ENCODE assay signal across 37 cellular contexts in the genomic region with DNA sequence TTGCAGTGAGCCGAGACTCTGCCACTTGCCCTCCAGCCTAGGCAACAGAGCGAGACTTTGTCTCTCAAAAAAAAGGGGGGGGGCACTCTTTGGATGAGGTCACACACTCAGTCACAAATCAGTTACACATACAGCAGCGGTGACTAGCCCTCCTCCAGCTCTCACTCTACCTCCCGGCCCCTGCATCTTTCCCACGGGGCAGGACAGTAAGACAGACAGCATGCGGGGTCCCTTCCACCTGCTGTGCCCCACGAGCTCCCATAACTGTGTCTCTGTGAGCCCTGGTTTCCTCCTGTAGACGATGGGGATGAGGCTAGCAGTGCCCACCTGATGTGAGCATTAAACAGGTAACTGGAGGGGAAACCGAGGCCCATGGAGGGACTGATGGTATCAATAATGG. TPM values are rescaled to one million over a fixed set of nuclear protein-coding genes. Genes with fewer than 3 reads are reported as not detected.
"Had no signal": no experiment of that assay in that cellular context is flagged by ENCODE, and none has a peak within 500 bp of the region (broad histone marks: within the 10 kb centered on the region; RNA-seq: fewer than 3 reads in every experiment).

No MANE protein-coding gene starts in this region.

- H3K27me3 ChIP-seq: ascending aorta, breast epithelium, cardiac muscle cell, colonic mucosa, gastroesophageal sphincter had no signal

- H3K27me3 Mint-ChIP-seq: activated CD4-positive, alpha-beta memory T cell treated with anti-CD3 and anti-CD28 coated beads, Interleukin-2, amount 10 ng/mL, durations not matched to agents 7 days and 5 days; activated CD4-positive, alpha-beta T cell treated with anti-CD3 and anti-CD28 coated beads, Interleukin-2, amount 10 ng/mL, durations not matched to agents 7 days and 5 days; activated naive CD8-positive, alpha-beta T cell treated with anti-CD3 and anti-CD28 coated beads, Interleukin-2, amount 10 ng/mL, durations not matched to agents 7 days and 5 days; activated T-cell treated with anti-CD3 and anti-CD28 coated beads, Interleukin-2, amount 50 U/mL, for 24 hours; T-helper 17 cell had no signal

- H3K9me3 Mint-ChIP-seq: activated CD4-positive, alpha-beta memory T cell treated with anti-CD3 and anti-CD28 coated beads, Interleukin-2, amount 10 ng/mL, durations not matched to agents 7 days and 5 days; activated CD4-positive, alpha-beta T cell treated with anti-CD3 and anti-CD28 coated beads, Interleukin-2, amount 10 ng/mL, durations not matched to agents 7 days and 5 days; activated naive CD4-positive, alpha-beta T cell treated with anti-CD3 and anti-CD28 coated beads, Interleukin-2, amount 10 ng/mL, durations not matched to agents 7 days and 5 days; activated naive CD4-positive, alpha-beta T cell treated with anti-CD3 and anti-CD28 coated beads, Interleukin-2, amount 50 U/mL, for 72 hours; activated naive CD8-positive, alpha-beta T cell treated with anti-CD3 and anti-CD28 coated beads, Interleukin-2, amount 10 ng/mL, durations not matched to agents 7 days and 5 days; activated T-cell treated with anti-CD3 and anti-CD28 coated beads, Interleukin-2, amount 50 U/mL, for 24 hours; activated T-cell treated with anti-CD3 and anti-CD28 coated beads, Interleukin-2, amount 50 U/mL, for 72 hours; dendritic cell treated with granulocyte-macrophage colony-stimulating factor and Interleukin-4, amounts not matched to agents 40 ng/mL and 50 ng/mL, for 4 days; T-helper 2 cell treated with Interferon-gamma antibody and Interleukin-4, amounts not matched to agents 5 μg/mL and 100 μg/mL, for 36 hours had no signal

- H3K4me3 ChIP-seq: ascending aorta, breast epithelium, cardiac muscle cell, colonic mucosa, esophagus squamous epithelium, gastroesophageal sphincter had no signal

- DNase-seq: activated CD4-positive, alpha-beta memory T cell treated with anti-CD3 and anti-CD28 coated beads, Interleukin-2, amount 10 ng/mL, durations not matched to agents 7 days and 5 days; activated CD4-positive, alpha-beta T cell treated with anti-CD3 and anti-CD28 coated beads for 1 hour; activated CD4-positive, alpha-beta T cell treated with anti-CD3 and anti-CD28 coated beads for 4 hours; activated CD4-positive, alpha-beta T cell treated with anti-CD3 and anti-CD28 coated beads, Interleukin-2, amount 10 ng/mL, durations not matched to agents 7 days and 5 days; activated CD4-positive, alpha-beta T cell treated with anti-CD3 and anti-CD28 coated beads, Interleukin-2, amount 50 U/mL, for 4 hours; activated CD4-positive, CD25-positive, alpha-beta regulatory T cell; activated CD8-positive, alpha-beta memory T cell treated with anti-CD3 and anti-CD28 coated beads, Interleukin-2, amount 50 U/mL, for 48 hours; activated gamma-delta T cell; activated naive CD4-positive, alpha-beta T cell; activated naive CD4-positive, alpha-beta T cell treated with anti-CD3 and anti-CD28 coated beads, Interleukin-2, amount 10 ng/mL, durations not matched to agents 7 days and 5 days; activated naive CD8-positive, alpha-beta T cell treated with anti-CD3 and anti-CD28 coated beads, Interleukin-2, amount 10 ng/mL, durations not matched to agents 7 days and 5 days; activated T-cell treated with anti-CD3 and anti-CD28 coated beads for 4 hours; activated T-cell treated with anti-CD3 and anti-CD28 coated beads, Interleukin-2, amount 50 U/mL, for 24 hours; activated T-cell treated with anti-CD3 and anti-CD28 coated beads, Interleukin-2, amount 50 U/mL, for 72 hours; central memory CD4-positive, alpha-beta T cell; cerebellar nuclear complex; colonic mucosa; effector CD4-positive, alpha-beta T cell; esophagus squamous epithelium; foreskin melanocyte; T-helper 1 cell; T-helper 17 cell; T1000; WERI-Rb-1 had no signal

- H3K27ac Mint-ChIP-seq: activated CD4-positive, alpha-beta memory T cell treated with anti-CD3 and anti-CD28 coated beads, Interleukin-2, amount 10 ng/mL, durations not matched to agents 7 days and 5 days; activated CD4-positive, alpha-beta T cell treated with anti-CD3 and anti-CD28 coated beads, Interleukin-2, amount 10 ng/mL, durations not matched to agents 7 days and 5 days; activated naive CD4-positive, alpha-beta T cell treated with anti-CD3 and anti-CD28 coated beads, Interleukin-2, amount 10 ng/mL, durations not matched to agents 7 days and 5 days; activated naive CD4-positive, alpha-beta T cell treated with anti-CD3 and anti-CD28 coated beads, Interleukin-2, amount 50 U/mL, for 72 hours; activated naive CD8-positive, alpha-beta T cell treated with anti-CD3 and anti-CD28 coated beads, Interleukin-2, amount 10 ng/mL, durations not matched to agents 7 days and 5 days; activated T-cell treated with anti-CD3 and anti-CD28 coated beads, Interleukin-2, amount 50 U/mL, for 24 hours; activated T-cell treated with anti-CD3 and anti-CD28 coated beads, Interleukin-2, amount 50 U/mL, for 72 hours; dendritic cell treated with granulocyte-macrophage colony-stimulating factor and Interleukin-4, amounts not matched to agents 40 ng/mL and 50 ng/mL, for 4 days; T-helper 17 cell; T-helper 2 cell treated with Interferon-gamma antibody and Interleukin-4, amounts not matched to agents 5 μg/mL and 100 μg/mL, for 36 hours had no signal

- H3K27ac ChIP-seq: ascending aorta, breast epithelium, cardiac muscle cell, colonic mucosa, epithelial cell of prostate, esophagus squamous epithelium, gastroesophageal sphincter, WERI-Rb-1 had no signal

- H3K36me3 ChIP-seq: ascending aorta, breast epithelium, cardiac muscle cell, colonic mucosa, esophagus squamous epithelium, gastroesophageal sphincter, WERI-Rb-1 had no signal

- H3K4me1 ChIP-seq: ascending aorta, breast epithelium, colonic mucosa, gastroesophageal sphincter had no signal

- H3K9me3 ChIP-seq: ascending aorta, breast epithelium, colonic mucosa, esophagus squamous epithelium, gastroesophageal sphincter had no signal

- H3K4me3 Mint-ChIP-seq: activated CD4-positive, alpha-beta memory T cell treated with anti-CD3 and anti-CD28 coated beads, Interleukin-2, amount 10 ng/mL, durations not matched to agents 7 days and 5 days; activated CD4-positive, alpha-beta T cell treated with anti-CD3 and anti-CD28 coated beads, Interleukin-2, amount 10 ng/mL, durations not matched to agents 7 days and 5 days; activated naive CD4-positive, alpha-beta T cell treated with anti-CD3 and anti-CD28 coated beads, Interleukin-2, amount 10 ng/mL, durations not matched to agents 7 days and 5 days; activated naive CD8-positive, alpha-beta T cell treated with anti-CD3 and anti-CD28 coated beads, Interleukin-2, amount 10 ng/mL, durations not matched to agents 7 days and 5 days; activated T-cell treated with anti-CD3 and anti-CD28 coated beads, Interleukin-2, amount 50 U/mL, for 24 hours; activated T-cell treated with anti-CD3 and anti-CD28 coated beads, Interleukin-2, amount 50 U/mL, for 72 hours; brain; dendritic cell treated with granulocyte-macrophage colony-stimulating factor and Interleukin-4, amounts not matched to agents 40 ng/mL and 50 ng/mL, for 4 days; T-helper 17 cell; T-helper 2 cell treated with Interferon-gamma antibody and Interleukin-4, amounts not matched to agents 5 μg/mL and 100 μg/mL, for 36 hours had no signal

- H3K36me3 Mint-ChIP-seq: activated naive CD4-positive, alpha-beta T cell treated with anti-CD3 and anti-CD28 coated beads, Interleukin-2, amount 10 ng/mL, durations not matched to agents 7 days and 5 days; activated naive CD4-positive, alpha-beta T cell treated with anti-CD3 and anti-CD28 coated beads, Interleukin-2, amount 50 U/mL, for 72 hours; activated naive CD8-positive, alpha-beta T cell treated with anti-CD3 and anti-CD28 coated beads, Interleukin-2, amount 10 ng/mL, durations not matched to agents 7 days and 5 days; brain had no signal

- ATAC-seq: activated naive CD4-positive, alpha-beta T cell treated with anti-CD3 and anti-CD28 coated beads, Interleukin-2, amount 50 U/mL, for 72 hours; activated T-cell treated with anti-CD3 and anti-CD28 coated beads, Interleukin-2, amount 50 U/mL, for 72 hours; gastroesophageal sphincter; T-helper 17 cell had no signal

RNA-seq across cellular contexts. Expression of gene CIBAR2, which starts 5.2 kb away (rescaled TPM):
- total RNA-seq: activated CD4-positive, alpha-beta memory T cell treated with anti-CD3 and anti-CD28 coated beads, Interleukin-2, amount 10 ng/mL, durations not matched to agents 7 days and 5 days; activated CD4-positive, alpha-beta T cell treated with anti-CD3 and anti-CD28 coated beads, Interleukin-2, amount 10 ng/mL, durations not matched to agents 7 days and 5 days; activated naive CD4-positive, alpha-beta T cell treated with anti-CD3 and anti-CD28 coated beads, Interleukin-2, amount 50 U/mL, for 72 hours; activated naive CD8-positive, alpha-beta T cell treated with anti-CD3 and anti-CD28 coated beads, Interleukin-2, amount 10 ng/mL, durations not matched to agents 7 days and 5 days; activated T-cell treated with anti-CD3 and anti-CD28 coated beads, Interleukin-2, amount 50 U/mL, for 72 hours; ascending aorta; breast epithelium; cardiac muscle cell; endothelial cell of umbilical vein; esophagus squamous epithelium; fibroblast of lung; fibroblast of villous mesenchyme; gastroesophageal sphincter; T-helper 17 cell had no signal
- polyA plus RNA-seq: cardiac muscle cell, esophagus, fibroblast of lung had no signal
